ENCODE assay signal across 9 cellular contexts in genomic region chr1:98113811-98114210, GRCh38.
"Had no signal": no experiment of that assay in that cellular context is flagged by ENCODE, and none has a peak within 500 bp of the region (broad histone marks: within the 10 kb centered on the region; RNA-seq: fewer than 3 reads in every experiment).

No MANE protein-coding gene starts in this region.

- ATAC-seq: HCT116, HepG2, K562 had no signal

- H3K4me1 ChIP-seq: HAP-1 had no signal

- H3K36me3 ChIP-seq: HAP-1 had no signal

- H3K9me3 ChIP-seq: HAP-1 had no signal

- H3K4me3 ChIP-seq: GM23248, HAP-1, K562 had no signal

- H2AFZ ChIP-seq: GM23248 had no signal

- H3K27ac ChIP-seq: GM23248, HL-60 had no signal

- H3K9ac ChIP-seq: GM23248 had no signal

- DNase-seq: GM23248, GOT3, H7, HFFc6 had no signal
